1 cellular context compared by ENCODE assay signal in the genomic region with DNA sequence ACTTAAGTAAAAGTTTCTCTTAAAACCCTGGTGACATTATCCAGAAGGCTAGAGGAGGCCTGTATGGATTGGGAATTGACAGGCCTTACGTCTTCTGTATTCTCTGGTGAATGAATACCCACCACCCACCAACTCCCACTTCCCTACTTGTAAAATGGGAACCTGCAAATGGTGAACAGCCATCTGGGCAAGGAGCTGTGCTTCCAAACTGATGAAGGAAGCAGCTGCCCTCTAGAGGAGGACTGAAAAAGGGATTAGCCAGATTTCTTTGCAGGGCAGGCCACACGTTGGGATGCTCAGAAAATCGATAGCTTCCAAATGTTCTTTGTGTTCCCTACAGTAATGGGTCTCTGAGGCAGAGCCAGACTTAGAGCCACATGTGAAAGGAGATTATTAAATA.
TF ChIP-seq lines count a peak whose summit lies in the region.

No MANE protein-coding gene starts in this region.

TF ChIP-seq in HepG2, 621 proteins besides CTCF, POLR2A, EP300 and RAD21 (continued from another document):
- TF ChIP-seq, protein P1, sequence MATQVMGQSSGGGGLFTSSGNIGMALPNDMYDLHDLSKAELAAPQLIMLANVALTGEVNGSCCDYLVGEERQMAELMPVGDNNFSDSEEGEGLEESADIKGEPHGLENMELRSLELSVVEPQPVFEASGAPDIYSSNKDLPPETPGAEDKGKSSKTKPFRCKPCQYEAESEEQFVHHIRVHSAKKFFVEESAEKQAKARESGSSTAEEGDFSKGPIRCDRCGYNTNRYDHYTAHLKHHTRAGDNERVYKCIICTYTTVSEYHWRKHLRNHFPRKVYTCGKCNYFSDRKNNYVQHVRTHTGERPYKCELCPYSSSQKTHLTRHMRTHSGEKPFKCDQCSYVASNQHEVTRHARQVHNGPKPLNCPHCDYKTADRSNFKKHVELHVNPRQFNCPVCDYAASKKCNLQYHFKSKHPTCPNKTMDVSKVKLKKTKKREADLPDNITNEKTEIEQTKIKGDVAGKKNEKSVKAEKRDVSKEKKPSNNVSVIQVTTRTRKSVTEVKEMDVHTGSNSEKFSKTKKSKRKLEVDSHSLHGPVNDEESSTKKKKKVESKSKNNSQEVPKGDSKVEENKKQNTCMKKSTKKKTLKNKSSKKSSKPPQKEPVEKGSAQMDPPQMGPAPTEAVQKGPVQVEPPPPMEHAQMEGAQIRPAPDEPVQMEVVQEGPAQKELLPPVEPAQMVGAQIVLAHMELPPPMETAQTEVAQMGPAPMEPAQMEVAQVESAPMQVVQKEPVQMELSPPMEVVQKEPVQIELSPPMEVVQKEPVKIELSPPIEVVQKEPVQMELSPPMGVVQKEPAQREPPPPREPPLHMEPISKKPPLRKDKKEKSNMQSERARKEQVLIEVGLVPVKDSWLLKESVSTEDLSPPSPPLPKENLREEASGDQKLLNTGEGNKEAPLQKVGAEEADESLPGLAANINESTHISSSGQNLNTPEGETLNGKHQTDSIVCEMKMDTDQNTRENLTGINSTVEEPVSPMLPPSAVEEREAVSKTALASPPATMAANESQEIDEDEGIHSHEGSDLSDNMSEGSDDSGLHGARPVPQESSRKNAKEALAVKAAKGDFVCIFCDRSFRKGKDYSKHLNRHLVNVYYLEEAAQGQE (IDR thresholded peaks at IDR 0.05; ENCODE audit: borderline replicate concordance in 1 of 2, low read depth in 1 of 2, low read length in 2 of 2): no peak
- TF ChIP-seq, protein P2, sequence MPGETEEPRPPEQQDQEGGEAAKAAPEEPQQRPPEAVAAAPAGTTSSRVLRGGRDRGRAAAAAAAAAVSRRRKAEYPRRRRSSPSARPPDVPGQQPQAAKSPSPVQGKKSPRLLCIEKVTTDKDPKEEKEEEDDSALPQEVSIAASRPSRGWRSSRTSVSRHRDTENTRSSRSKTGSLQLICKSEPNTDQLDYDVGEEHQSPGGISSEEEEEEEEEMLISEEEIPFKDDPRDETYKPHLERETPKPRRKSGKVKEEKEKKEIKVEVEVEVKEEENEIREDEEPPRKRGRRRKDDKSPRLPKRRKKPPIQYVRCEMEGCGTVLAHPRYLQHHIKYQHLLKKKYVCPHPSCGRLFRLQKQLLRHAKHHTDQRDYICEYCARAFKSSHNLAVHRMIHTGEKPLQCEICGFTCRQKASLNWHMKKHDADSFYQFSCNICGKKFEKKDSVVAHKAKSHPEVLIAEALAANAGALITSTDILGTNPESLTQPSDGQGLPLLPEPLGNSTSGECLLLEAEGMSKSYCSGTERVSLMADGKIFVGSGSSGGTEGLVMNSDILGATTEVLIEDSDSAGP (CRISPR knock-in tag; IDR thresholded peaks at IDR 0.05; ENCODE audit: borderline replicate concordance): no peak
- TF ChIP-seq, protein P3, sequence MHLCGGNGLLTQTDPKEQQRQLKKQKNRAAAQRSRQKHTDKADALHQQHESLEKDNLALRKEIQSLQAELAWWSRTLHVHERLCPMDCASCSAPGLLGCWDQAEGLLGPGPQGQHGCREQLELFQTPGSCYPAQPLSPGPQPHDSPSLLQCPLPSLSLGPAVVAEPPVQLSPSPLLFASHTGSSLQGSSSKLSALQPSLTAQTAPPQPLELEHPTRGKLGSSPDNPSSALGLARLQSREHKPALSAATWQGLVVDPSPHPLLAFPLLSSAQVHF (CRISPR knock-in tag; IDR thresholded peaks at IDR 0.05): no peak
- TF ChIP-seq RARA (CRISPR knock-in tag; IDR thresholded peaks at IDR 0.05) (no peak), ZFP36 (IDR thresholded peaks at IDR 0.05; ENCODE audit: borderline replicate concordance, low read depth, low read length, partially characterized antibody) (no peak), SMC3 (IDR thresholded peaks at IDR 0.05; ENCODE audit: low read length) (peak; percentile 38; the same call in 1 of the 2 replicates), GLI4 (CRISPR knock-in tag; IDR thresholded peaks at IDR 0.05; ENCODE audit: borderline replicate concordance) (no peak), PITX1 (CRISPR knock-in tag; IDR thresholded peaks at IDR 0.05) (0 out of 2 replicates have a peak, but pooled peaks have one; percentile 20), STAG1 (CRISPR knock-in tag; IDR thresholded peaks at IDR 0.05) (peak; percentile 64), ATF7-NPFF (CRISPR knock-in tag; IDR thresholded peaks at IDR 0.05; ENCODE audit: low read depth) (no peak), ZNF547 (CRISPR knock-in tag; IDR thresholded peaks at IDR 0.05) (no peak), MAFK (conservative IDR thresholded peaks at IDR 0.05 in 1 of 2, IDR thresholded peaks at IDR 0.05 in 1 of 2; ENCODE audit: low read length in 2 of 2) (no peak), ZBTB38 (CRISPR knock-in tag; IDR thresholded peaks at IDR 0.05) (no peak), ZNF724P (CRISPR knock-in tag; IDR thresholded peaks at IDR 0.05; ENCODE audit: borderline replicate concordance) (no peak)
- TF ChIP-seq, protein P4, sequence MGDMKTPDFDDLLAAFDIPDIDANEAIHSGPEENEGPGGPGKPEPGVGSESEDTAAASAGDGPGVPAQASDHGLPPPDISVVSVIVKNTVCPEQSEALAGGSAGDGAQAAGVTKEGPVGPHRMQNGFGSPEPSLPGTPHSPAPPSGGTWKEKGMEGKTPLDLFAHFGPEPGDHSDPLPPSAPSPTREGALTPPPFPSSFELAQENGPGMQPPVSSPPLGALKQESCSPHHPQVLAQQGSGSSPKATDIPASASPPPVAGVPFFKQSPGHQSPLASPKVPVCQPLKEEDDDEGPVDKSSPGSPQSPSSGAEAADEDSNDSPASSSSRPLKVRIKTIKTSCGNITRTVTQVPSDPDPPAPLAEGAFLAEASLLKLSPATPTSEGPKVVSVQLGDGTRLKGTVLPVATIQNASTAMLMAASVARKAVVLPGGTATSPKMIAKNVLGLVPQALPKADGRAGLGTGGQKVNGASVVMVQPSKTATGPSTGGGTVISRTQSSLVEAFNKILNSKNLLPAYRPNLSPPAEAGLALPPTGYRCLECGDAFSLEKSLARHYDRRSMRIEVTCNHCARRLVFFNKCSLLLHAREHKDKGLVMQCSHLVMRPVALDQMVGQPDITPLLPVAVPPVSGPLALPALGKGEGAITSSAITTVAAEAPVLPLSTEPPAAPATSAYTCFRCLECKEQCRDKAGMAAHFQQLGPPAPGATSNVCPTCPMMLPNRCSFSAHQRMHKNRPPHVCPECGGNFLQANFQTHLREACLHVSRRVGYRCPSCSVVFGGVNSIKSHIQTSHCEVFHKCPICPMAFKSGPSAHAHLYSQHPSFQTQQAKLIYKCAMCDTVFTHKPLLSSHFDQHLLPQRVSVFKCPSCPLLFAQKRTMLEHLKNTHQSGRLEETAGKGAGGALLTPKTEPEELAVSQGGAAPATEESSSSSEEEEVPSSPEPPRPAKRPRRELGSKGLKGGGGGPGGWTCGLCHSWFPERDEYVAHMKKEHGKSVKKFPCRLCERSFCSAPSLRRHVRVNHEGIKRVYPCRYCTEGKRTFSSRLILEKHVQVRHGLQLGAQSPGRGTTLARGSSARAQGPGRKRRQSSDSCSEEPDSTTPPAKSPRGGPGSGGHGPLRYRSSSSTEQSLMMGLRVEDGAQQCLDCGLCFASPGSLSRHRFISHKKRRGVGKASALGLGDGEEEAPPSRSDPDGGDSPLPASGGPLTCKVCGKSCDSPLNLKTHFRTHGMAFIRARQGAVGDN (CRISPR knock-in tag; IDR thresholded peaks at IDR 0.05): no peak
- TF ChIP-seq, protein P5, sequence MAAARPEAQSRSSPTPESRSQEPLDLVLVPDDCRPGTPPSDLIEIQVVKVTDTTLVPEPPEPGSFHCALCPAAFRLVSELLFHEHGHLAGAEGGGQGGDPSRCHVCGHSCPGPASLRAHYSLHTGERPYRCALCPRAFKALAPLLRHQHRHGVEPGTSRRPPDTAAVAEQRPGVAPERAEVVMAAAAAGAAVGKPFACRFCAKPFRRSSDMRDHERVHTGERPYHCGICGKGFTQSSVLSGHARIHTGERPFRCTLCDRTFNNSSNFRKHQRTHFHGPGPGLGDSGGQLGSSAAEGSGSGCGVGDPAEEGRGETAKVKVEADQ (CRISPR knock-in tag; IDR thresholded peaks at IDR 0.05; ENCODE audit: borderline replicate concordance): no peak
TF ChIP-seq in HepG2: peak in this region for 3.
